16 cellular contexts compared by ENCODE assay signal in genomic region chr18:67239826-67240225, GRCh38.
DNase-seq lines count a peak whose midpoint lies in the region; ATAC-seq, FAIRE-seq and TF ChIP-seq lines count a peak whose summit lies in the region.
"Had no signal": no experiment of that assay in that cellular context is flagged by ENCODE, and none has a peak within 500 bp of the region (broad histone marks: within the 10 kb centered on the region; RNA-seq: fewer than 3 reads in every experiment).

No MANE protein-coding gene starts in this region.

- DNase-seq in activated CD8-positive, alpha-beta T cell treated with anti-CD3 and anti-CD28 coated beads for 36 hours = peak; percentile 51
- no peak for DNase-seq in activated CD8-positive, alpha-beta T cell treated with anti-CD3 and anti-CD28 coated beads, Interleukin-2, amount 10 ng/mL, durations not matched to agents 7 days and 5 days
- DNase-seq in stimulated activated CD4-positive, alpha-beta T cell treated with anti-CD3 and anti-CD28 coated beads, Interleukin-2, amount 100 ng/mL, for 4 hours (ENCODE audit: low read depth) = peak; percentile 2
- no peak for DNase-seq in stimulated activated CD4-positive, alpha-beta T cell treated with anti-CD3 and anti-CD28 coated beads, Interleukin-4, amount 100 ng/mL, for 24 hours
- DNase-seq in bronchial epithelial cell (ENCODE audit: low read depth) = peak; percentile 26
- DNase-seq: CD8-positive, alpha-beta memory T cell; DND-41; HCEC 1CT; NCI-H187 treated with DMSO at 0.1 percent for 48 hours; NCI-H526 treated with DMSO at 0.1 percent for 48 hours had no signal

- H3K36me3 Mint-ChIP-seq in activated CD8-positive, alpha-beta T cell treated with anti-CD3 and anti-CD28 coated beads for 36 hours (ENCODE audit: low read depth) = no peaks in the 10 kb centered on the region
- no peaks in the 10 kb centered on the region for H3K36me3 Mint-ChIP-seq in activated CD8-positive, alpha-beta T cell treated with anti-CD3 and anti-CD28 coated beads, Interleukin-2, amount 10 ng/mL, durations not matched to agents 7 days and 5 days (ENCODE audit: low read depth)
- H3K36me3 Mint-ChIP-seq: CD8-positive, alpha-beta memory T cell had no signal

- H3K27me3 ChIP-seq in bronchial epithelial cell (ENCODE audit: control insufficient read depth, insufficient read depth, low read length) = no peaks in the 10 kb centered on the region
- H3K27me3 ChIP-seq: BLaER1 treated with 17β-estradiol and CSF1 and Interleukin-3, amounts not matched to agents 10 nM and 100 nM had no signal

- peaks cover 31% of the 10 kb centered on the region for H3K4me1 Mint-ChIP-seq in activated CD8-positive, alpha-beta T cell treated with anti-CD3 and anti-CD28 coated beads for 36 hours (ENCODE audit: low read depth)
- H3K4me1 Mint-ChIP-seq in activated CD8-positive, alpha-beta T cell treated with anti-CD3 and anti-CD28 coated beads, Interleukin-2, amount 10 ng/mL, durations not matched to agents 7 days and 5 days (ENCODE audit: low read depth) = peaks cover 21% of the 10 kb centered on the region

- FAIRE-seq in bronchial epithelial cell (lab: Jason Lieb, UNC) = no peak
- FAIRE-seq: A549, G401.6, RCC 7860 had no signal

- POLR2A ChIA-PET in activated CD8-positive, alpha-beta T cell treated with anti-CD3 and anti-CD28 coated beads for 36 hours (lab: Charles Lee) = no interaction called here
- POLR2A ChIA-PET in activated CD8-positive, alpha-beta T cell treated with anti-CD3 and anti-CD28 coated beads, Interleukin-2, amount 10 ng/mL, durations not matched to agents 7 days and 5 days (lab: Charles Lee) = no interaction called here

- H3K4me3 Mint-ChIP-seq in activated CD8-positive, alpha-beta T cell treated with anti-CD3 and anti-CD28 coated beads for 36 hours = no peak overlapping the region
- no peak overlapping the region for H3K4me3 Mint-ChIP-seq in activated CD8-positive, alpha-beta T cell treated with anti-CD3 and anti-CD28 coated beads, Interleukin-2, amount 10 ng/mL, durations not matched to agents 7 days and 5 days

- H3K27ac Mint-ChIP-seq in activated CD8-positive, alpha-beta T cell treated with anti-CD3 and anti-CD28 coated beads for 36 hours = no peak overlapping the region
- H3K27ac Mint-ChIP-seq in activated CD8-positive, alpha-beta T cell treated with anti-CD3 and anti-CD28 coated beads, Interleukin-2, amount 10 ng/mL, durations not matched to agents 7 days and 5 days = no peak overlapping the region

- CTCF ChIA-PET in activated CD8-positive, alpha-beta T cell treated with anti-CD3 and anti-CD28 coated beads for 36 hours (lab: Charles Lee) = interaction anchor here (0.6 to 1.8 kb wide), 2 partner anchors 13 to 18 kb away, joined by 3 to 4 read pairs; no protein-coding TSS in a partner anchor
- CTCF ChIA-PET in activated CD8-positive, alpha-beta T cell treated with anti-CD3 and anti-CD28 coated beads, Interleukin-2, amount 10 ng/mL, durations not matched to agents 7 days and 5 days (lab: Charles Lee) = no interaction called here

- no peaks in the 10 kb centered on the region for H3K27me3 Mint-ChIP-seq in activated CD8-positive, alpha-beta T cell treated with anti-CD3 and anti-CD28 coated beads for 36 hours
- no peaks in the 10 kb centered on the region for H3K27me3 Mint-ChIP-seq in activated CD8-positive, alpha-beta T cell treated with anti-CD3 and anti-CD28 coated beads, Interleukin-2, amount 10 ng/mL, durations not matched to agents 7 days and 5 days (ENCODE audit: low read depth)
- H3K27me3 Mint-ChIP-seq: CD8-positive, alpha-beta memory T cell had no signal

- no peaks in the 10 kb centered on the region for H3K36me3 ChIP-seq in bronchial epithelial cell (ENCODE audit: control insufficient read depth, insufficient read depth, low read length)
- H3K36me3 ChIP-seq: BLaER1 treated with 17β-estradiol and CSF1 and Interleukin-3, amounts not matched to agents 10 nM and 100 nM had no signal

- no peaks in the 10 kb centered on the region for H3K9me3 Mint-ChIP-seq in activated CD8-positive, alpha-beta T cell treated with anti-CD3 and anti-CD28 coated beads for 36 hours
- H3K9me3 Mint-ChIP-seq in activated CD8-positive, alpha-beta T cell treated with anti-CD3 and anti-CD28 coated beads, Interleukin-2, amount 10 ng/mL, durations not matched to agents 7 days and 5 days (ENCODE audit: insufficient read depth) = no peaks in the 10 kb centered on the region
- H3K9me3 Mint-ChIP-seq: CD8-positive, alpha-beta memory T cell had no signal

- intact Hi-C loops in activated CD8-positive, alpha-beta T cell treated with anti-CD3 and anti-CD28 coated beads for 36 hours (cut with micrococcal nuclease) = loop anchor here (5.0 kb wide), 1 partner anchor 122 kb away; no protein-coding TSS in a partner anchor

- no peak for TF ChIP-seq CTCF in activated CD8-positive, alpha-beta T cell treated with anti-CD3 and anti-CD28 coated beads for 36 hours (IDR thresholded peaks at IDR 0.05)
- TF ChIP-seq CTCF in bronchial epithelial cell (IDR thresholded peaks at IDR 0.05; ENCODE audit: insufficient read depth, low read length, severe bottlenecking) = no peak

- peak; percentile 45 for ATAC-seq in activated CD8-positive, alpha-beta T cell treated with anti-CD3 and anti-CD28 coated beads for 36 hours
- no peak for ATAC-seq in activated CD8-positive, alpha-beta T cell treated with anti-CD3 and anti-CD28 coated beads, Interleukin-2, amount 10 ng/mL, durations not matched to agents 7 days and 5 days
- no peak for ATAC-seq in HG03139 (IDR thresholded peaks at IDR 0.05; ENCODE audit: unreplicated experiment)
- no peak for ATAC-seq in HG02623 (IDR thresholded peaks at IDR 0.05; ENCODE audit: unreplicated experiment)
- ATAC-seq: A549 had no signal

- H3K4me3 ChIP-seq in bronchial epithelial cell (ENCODE audit: low read depth, low read length) = no peak overlapping the region
- H3K4me3 ChIP-seq: A549; BLaER1 treated with 17β-estradiol and CSF1 and Interleukin-3, amounts not matched to agents 10 nM and 100 nM had no signal

Comparison
In these comparisons a context has a peak if more than half of its experiments do, and no peak if none do; other contexts are left out.
1. DNase-seq: peak in activated CD8-positive, alpha-beta T cell treated with anti-CD3 and anti-CD28 coated beads for 36 hours (single experiment), stimulated activated CD4-positive, alpha-beta T cell treated with anti-CD3 and anti-CD28 coated beads, Interleukin-2, amount 100 ng/mL, for 4 hours (single experiment) and bronchial epithelial cell (single experiment); none in activated CD8-positive, alpha-beta T cell treated with anti-CD3 and anti-CD28 coated beads, Interleukin-2, amount 10 ng/mL, durations not matched to agents 7 days and 5 days (single experiment) and stimulated activated CD4-positive, alpha-beta T cell treated with anti-CD3 and anti-CD28 coated beads, Interleukin-4, amount 100 ng/mL, for 24 hours (single experiment).